ENCODE assay signal across 1 cellular context in the genomic region with DNA sequence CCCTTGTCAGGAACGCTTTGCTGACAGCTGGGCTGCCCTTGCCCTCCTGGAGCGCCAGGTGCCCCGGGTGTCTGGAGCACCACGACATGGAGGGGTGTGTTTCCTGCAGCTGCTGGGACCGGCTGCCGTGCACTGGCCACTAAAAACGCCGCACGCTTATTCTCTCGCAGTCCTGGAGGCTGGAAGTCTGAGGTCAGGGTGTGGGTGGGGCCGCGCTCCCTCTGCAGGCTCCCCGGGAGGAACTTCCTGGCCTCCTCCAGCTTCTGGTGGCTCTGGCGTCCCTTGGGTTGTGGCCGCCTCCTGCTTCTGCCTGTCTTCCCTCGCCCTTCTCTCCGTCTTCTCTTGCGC.
TF ChIP-seq lines count a peak whose summit lies in the region.

No MANE protein-coding gene starts in this region.

TF ChIP-seq in K562, 482 proteins besides CTCF, POLR2A, EP300 and RAD21:
- TF ChIP-seq, protein P1, sequence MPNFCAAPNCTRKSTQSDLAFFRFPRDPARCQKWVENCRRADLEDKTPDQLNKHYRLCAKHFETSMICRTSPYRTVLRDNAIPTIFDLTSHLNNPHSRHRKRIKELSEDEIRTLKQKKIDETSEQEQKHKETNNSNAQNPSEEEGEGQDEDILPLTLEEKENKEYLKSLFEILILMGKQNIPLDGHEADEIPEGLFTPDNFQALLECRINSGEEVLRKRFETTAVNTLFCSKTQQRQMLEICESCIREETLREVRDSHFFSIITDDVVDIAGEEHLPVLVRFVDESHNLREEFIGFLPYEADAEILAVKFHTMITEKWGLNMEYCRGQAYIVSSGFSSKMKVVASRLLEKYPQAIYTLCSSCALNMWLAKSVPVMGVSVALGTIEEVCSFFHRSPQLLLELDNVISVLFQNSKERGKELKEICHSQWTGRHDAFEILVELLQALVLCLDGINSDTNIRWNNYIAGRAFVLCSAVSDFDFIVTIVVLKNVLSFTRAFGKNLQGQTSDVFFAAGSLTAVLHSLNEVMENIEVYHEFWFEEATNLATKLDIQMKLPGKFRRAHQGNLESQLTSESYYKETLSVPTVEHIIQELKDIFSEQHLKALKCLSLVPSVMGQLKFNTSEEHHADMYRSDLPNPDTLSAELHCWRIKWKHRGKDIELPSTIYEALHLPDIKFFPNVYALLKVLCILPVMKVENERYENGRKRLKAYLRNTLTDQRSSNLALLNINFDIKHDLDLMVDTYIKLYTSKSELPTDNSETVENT (CRISPR knock-in tag; IDR thresholded peaks at IDR 0.05) = no peak
- TF ChIP-seq MCM3 (IDR thresholded peaks at IDR 0.05) = no peak
- no peak for TF ChIP-seq XRCC3 (IDR thresholded peaks at IDR 0.05)
- TF ChIP-seq, protein P2, sequence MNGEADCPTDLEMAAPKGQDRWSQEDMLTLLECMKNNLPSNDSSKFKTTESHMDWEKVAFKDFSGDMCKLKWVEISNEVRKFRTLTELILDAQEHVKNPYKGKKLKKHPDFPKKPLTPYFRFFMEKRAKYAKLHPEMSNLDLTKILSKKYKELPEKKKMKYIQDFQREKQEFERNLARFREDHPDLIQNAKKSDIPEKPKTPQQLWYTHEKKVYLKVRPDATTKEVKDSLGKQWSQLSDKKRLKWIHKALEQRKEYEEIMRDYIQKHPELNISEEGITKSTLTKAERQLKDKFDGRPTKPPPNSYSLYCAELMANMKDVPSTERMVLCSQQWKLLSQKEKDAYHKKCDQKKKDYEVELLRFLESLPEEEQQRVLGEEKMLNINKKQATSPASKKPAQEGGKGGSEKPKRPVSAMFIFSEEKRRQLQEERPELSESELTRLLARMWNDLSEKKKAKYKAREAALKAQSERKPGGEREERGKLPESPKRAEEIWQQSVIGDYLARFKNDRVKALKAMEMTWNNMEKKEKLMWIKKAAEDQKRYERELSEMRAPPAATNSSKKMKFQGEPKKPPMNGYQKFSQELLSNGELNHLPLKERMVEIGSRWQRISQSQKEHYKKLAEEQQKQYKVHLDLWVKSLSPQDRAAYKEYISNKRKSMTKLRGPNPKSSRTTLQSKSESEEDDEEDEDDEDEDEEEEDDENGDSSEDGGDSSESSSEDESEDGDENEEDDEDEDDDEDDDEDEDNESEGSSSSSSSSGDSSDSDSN (IDR thresholded peaks at IDR 0.05; ENCODE audit: borderline replicate concordance in 1 of 2, low read depth in 2 of 2, low read length in 2 of 2) = peak in 1 of 2 experiments; percentile 69; a peak in 1 of 4 replicates
- 0 out of 2 replicates have a peak, but pooled peaks have one; percentile 5 for TF ChIP-seq EGR1 (conservative IDR thresholded peaks at IDR 0.05)
- no peak for TF ChIP-seq ARHGAP35 (IDR thresholded peaks at IDR 0.05; ENCODE audit: partially characterized antibody)
- no peak for TF ChIP-seq DPF2 (IDR thresholded peaks at IDR 0.05)
- no peak for TF ChIP-seq SMARCA5 (IDR thresholded peaks at IDR 0.05)
- no peak for TF ChIP-seq SREBF2 (CRISPR knock-in tag; IDR thresholded peaks at IDR 0.05)
- no peak for TF ChIP-seq BRD9 (IDR thresholded peaks at IDR 0.05; ENCODE audit: low read depth, partially characterized antibody)
- no peak for TF ChIP-seq ZFP1 (CRISPR knock-in tag; IDR thresholded peaks at IDR 0.05)
- no peak for TF ChIP-seq NONO (IDR thresholded peaks at IDR 0.05; ENCODE audit: low read depth in 2 of 2, low read length in 1 of 2)
- TF ChIP-seq, protein P3, sequence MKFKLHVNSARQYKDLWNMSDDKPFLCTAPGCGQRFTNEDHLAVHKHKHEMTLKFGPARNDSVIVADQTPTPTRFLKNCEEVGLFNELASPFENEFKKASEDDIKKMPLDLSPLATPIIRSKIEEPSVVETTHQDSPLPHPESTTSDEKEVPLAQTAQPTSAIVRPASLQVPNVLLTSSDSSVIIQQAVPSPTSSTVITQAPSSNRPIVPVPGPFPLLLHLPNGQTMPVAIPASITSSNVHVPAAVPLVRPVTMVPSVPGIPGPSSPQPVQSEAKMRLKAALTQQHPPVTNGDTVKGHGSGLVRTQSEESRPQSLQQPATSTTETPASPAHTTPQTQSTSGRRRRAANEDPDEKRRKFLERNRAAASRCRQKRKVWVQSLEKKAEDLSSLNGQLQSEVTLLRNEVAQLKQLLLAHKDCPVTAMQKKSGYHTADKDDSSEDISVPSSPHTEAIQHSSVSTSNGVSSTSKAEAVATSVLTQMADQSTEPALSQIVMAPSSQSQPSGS (CRISPR knock-in tag; IDR thresholded peaks at IDR 0.05) = no peak
- TF ChIP-seq, protein P4, sequence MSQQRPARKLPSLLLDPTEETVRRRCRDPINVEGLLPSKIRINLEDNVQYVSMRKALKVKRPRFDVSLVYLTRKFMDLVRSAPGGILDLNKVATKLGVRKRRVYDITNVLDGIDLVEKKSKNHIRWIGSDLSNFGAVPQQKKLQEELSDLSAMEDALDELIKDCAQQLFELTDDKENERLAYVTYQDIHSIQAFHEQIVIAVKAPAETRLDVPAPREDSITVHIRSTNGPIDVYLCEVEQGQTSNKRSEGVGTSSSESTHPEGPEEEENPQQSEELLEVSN (IDR thresholded peaks at IDR 0.05; ENCODE audit: borderline replicate concordance in 1 of 2, extremely low read depth in 1 of 2, insufficient read depth in 1 of 2, insufficient read length in 1 of 2, low read depth in 1 of 2, low read length in 1 of 2, poor library complexity in 1 of 2, severe bottlenecking in 1 of 2) = no peak
- no peak for TF ChIP-seq ZNF717 (CRISPR knock-in tag; IDR thresholded peaks at IDR 0.05)
- TF ChIP-seq ZNF184 (CRISPR knock-in tag; IDR thresholded peaks at IDR 0.05) = no peak
- TF ChIP-seq RB1 (IDR thresholded peaks at IDR 0.05; ENCODE audit: low read depth) = peak; percentile 19; the same call in 1 of the 2 replicates
- TF ChIP-seq, protein P5, sequence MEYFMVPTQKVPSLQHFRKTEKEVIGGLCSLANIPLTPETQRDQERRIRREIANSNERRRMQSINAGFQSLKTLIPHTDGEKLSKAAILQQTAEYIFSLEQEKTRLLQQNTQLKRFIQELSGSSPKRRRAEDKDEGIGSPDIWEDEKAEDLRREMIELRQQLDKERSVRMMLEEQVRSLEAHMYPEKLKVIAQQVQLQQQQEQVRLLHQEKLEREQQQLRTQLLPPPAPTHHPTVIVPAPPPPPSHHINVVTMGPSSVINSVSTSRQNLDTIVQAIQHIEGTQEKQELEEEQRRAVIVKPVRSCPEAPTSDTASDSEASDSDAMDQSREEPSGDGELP (CRISPR knock-in tag; IDR thresholded peaks at IDR 0.05; ENCODE audit: borderline replicate concordance) = 0 out of 2 replicates have a peak, but pooled peaks have one; percentile 29
- no peak for TF ChIP-seq TBL1XR1 (IDR thresholded peaks at IDR 0.05; ENCODE audit: low read length in 2 of 2)
- TF ChIP-seq, protein P6, sequence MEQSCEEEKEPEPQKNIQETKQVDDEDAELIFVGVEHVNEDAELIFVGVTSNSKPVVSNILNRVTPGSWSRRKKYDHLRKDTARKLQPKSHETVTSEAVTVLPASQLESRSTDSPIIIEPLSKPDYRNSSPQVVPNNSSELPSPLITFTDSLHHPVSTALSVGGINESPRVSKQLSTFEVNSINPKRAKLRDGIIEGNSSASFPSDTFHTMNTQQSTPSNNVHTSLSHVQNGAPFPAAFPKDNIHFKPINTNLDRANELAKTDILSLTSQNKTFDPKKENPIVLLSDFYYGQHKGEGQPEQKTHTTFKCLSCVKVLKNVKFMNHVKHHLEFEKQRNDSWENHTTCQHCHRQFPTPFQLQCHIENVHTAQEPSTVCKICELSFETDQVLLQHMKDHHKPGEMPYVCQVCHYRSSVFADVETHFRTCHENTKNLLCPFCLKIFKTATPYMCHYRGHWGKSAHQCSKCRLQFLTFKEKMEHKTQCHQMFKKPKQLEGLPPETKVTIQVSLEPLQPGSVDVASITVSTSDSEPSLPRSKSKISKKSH (CRISPR knock-in tag; IDR thresholded peaks at IDR 0.05) = no peak
TF ChIP-seq in K562: peak in this region for 4.
